25 cellular contexts compared by ENCODE assay signal in genomic region chr18:59423251-59423650, GRCh38.
"Had no signal": no experiment of that assay in that cellular context is flagged by ENCODE, and none has a peak within 500 bp of the region (broad histone marks: within the 10 kb centered on the region; RNA-seq: fewer than 3 reads in every experiment).

No MANE protein-coding gene starts in this region.

- H3K36me3 Mint-ChIP-seq: mesothelial cell of epicardium, naive B cell had no signal

- H3K9me3 ChIP-seq: breast epithelium, esophagus squamous epithelium, psoas muscle, spleen, tibial nerve had no signal

- H3K4me1 Mint-ChIP-seq: activated CD4-positive, alpha-beta memory T cell treated with anti-CD3 and anti-CD28 coated beads, Interleukin-2, amount 10 ng/mL, durations not matched to agents 7 days and 5 days; activated CD4-positive, alpha-beta T cell treated with anti-CD3 and anti-CD28 coated beads, Interleukin-2, amount 10 ng/mL, durations not matched to agents 7 days and 5 days; central memory CD8-positive, alpha-beta T cell; naive B cell had no signal

- H3K9ac ChIP-seq: parathyroid adenoma had no signal

- H3K4me3 ChIP-seq: breast epithelium, esophagus squamous epithelium, psoas muscle, spleen, tibial nerve had no signal

- H3K27ac Mint-ChIP-seq: activated CD4-positive, alpha-beta memory T cell treated with anti-CD3 and anti-CD28 coated beads, Interleukin-2, amount 10 ng/mL, durations not matched to agents 7 days and 5 days; activated CD4-positive, alpha-beta T cell treated with anti-CD3 and anti-CD28 coated beads, Interleukin-2, amount 10 ng/mL, durations not matched to agents 7 days and 5 days; activated T-cell treated with anti-CD3 and anti-CD28 coated beads, Interleukin-2, amount 50 U/mL, for 24 hours; mesothelial cell of epicardium; naive B cell had no signal

- H3K27ac ChIP-seq: breast epithelium, epithelial cell of prostate, esophagus squamous epithelium, parathyroid adenoma, psoas muscle, spleen, tibial nerve had no signal

- H3K9me3 Mint-ChIP-seq: activated CD4-positive, alpha-beta memory T cell treated with anti-CD3 and anti-CD28 coated beads, Interleukin-2, amount 10 ng/mL, durations not matched to agents 7 days and 5 days; activated CD4-positive, alpha-beta T cell treated with anti-CD3 and anti-CD28 coated beads, Interleukin-2, amount 10 ng/mL, durations not matched to agents 7 days and 5 days; activated T-cell treated with anti-CD3 and anti-CD28 coated beads, Interleukin-2, amount 50 U/mL, for 24 hours; central memory CD8-positive, alpha-beta T cell; mesothelial cell of epicardium; naive B cell had no signal

- ATAC-seq: left cardiac atrium, left ventricle myocardium superior, psoas muscle had no signal

- H3K27me3 ChIP-seq: tibial nerve had no signal

- H3K4me1 ChIP-seq: breast epithelium, esophagus squamous epithelium, parathyroid adenoma, psoas muscle, spleen had no signal

- DNase-seq: activated CD4-positive, alpha-beta memory T cell treated with anti-CD3 and anti-CD28 coated beads, Interleukin-2, amount 10 ng/mL, durations not matched to agents 7 days and 5 days; activated CD4-positive, alpha-beta T cell treated with anti-CD3 and anti-CD28 coated beads, Interleukin-2, amount 10 ng/mL, durations not matched to agents 7 days and 5 days; activated CD4-positive, CD25-positive, alpha-beta regulatory T cell treated with anti-CD3 and anti-CD28 coated beads, Interleukin-2, amount 50 U/mL, for 72 hours; activated CD8-positive, alpha-beta memory T cell treated with anti-CD3 and anti-CD28 coated beads, Interleukin-2, amount 50 U/mL, for 48 hours; activated gamma-delta T cell; activated naive CD4-positive, alpha-beta T cell treated with anti-CD3 and anti-CD28 coated beads, Interleukin-2, amount 50 U/mL, for 16 hours; activated T-cell treated with anti-CD3 and anti-CD28 coated beads, Interleukin-2, amount 50 U/mL, for 24 hours; dermis blood vessel endothelial cell; effector CD4-positive, alpha-beta T cell; esophagus squamous epithelium; foreskin melanocyte; islet precursor cell; left cardiac atrium; left ventricle myocardium superior; naive B cell; psoas muscle; spleen; stimulated activated naive CD4-positive, alpha-beta T cell treated with Interleukin-2 at 50 U/mL for 16 hours; T-helper 2 cell had no signal

- H3K36me3 ChIP-seq: breast epithelium, esophagus squamous epithelium, spleen, tibial nerve had no signal

- H3K4me3 Mint-ChIP-seq: activated CD4-positive, alpha-beta memory T cell treated with anti-CD3 and anti-CD28 coated beads, Interleukin-2, amount 10 ng/mL, durations not matched to agents 7 days and 5 days; activated CD4-positive, alpha-beta T cell treated with anti-CD3 and anti-CD28 coated beads, Interleukin-2, amount 10 ng/mL, durations not matched to agents 7 days and 5 days; activated T-cell treated with anti-CD3 and anti-CD28 coated beads, Interleukin-2, amount 50 U/mL, for 24 hours; central memory CD8-positive, alpha-beta T cell; mesothelial cell of epicardium; naive B cell had no signal
